In the genomic region with DNA sequence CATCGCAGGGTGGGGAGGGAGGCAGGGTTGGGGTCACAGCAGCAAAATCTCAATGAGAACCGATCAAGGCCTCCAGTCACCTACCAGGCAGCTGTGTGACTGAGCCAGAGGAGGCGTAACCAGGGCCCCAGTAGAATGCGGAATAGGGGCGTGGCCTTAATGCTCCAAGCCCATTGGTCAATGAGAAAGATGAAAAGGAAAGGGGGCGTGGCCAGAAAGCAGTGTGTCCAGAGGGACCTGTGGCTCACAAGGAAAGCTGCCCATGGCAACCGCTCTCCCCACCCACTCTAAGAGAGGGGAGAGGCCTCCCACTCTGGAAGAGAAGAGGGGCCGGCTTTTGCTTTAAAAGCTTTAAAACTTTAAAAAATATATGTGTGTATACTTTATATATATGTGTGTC, we compare ENCODE assay signal across 3 cellular contexts. TPM values are rescaled to one million over a fixed set of nuclear protein-coding genes. Genes with fewer than 3 reads are reported as not detected.
"Had no signal": no experiment of that assay in that cellular context is flagged by ENCODE, and none has a peak within 500 bp of the region (broad histone marks: within the 10 kb centered on the region; RNA-seq: fewer than 3 reads in every experiment).

A gene with protein sequence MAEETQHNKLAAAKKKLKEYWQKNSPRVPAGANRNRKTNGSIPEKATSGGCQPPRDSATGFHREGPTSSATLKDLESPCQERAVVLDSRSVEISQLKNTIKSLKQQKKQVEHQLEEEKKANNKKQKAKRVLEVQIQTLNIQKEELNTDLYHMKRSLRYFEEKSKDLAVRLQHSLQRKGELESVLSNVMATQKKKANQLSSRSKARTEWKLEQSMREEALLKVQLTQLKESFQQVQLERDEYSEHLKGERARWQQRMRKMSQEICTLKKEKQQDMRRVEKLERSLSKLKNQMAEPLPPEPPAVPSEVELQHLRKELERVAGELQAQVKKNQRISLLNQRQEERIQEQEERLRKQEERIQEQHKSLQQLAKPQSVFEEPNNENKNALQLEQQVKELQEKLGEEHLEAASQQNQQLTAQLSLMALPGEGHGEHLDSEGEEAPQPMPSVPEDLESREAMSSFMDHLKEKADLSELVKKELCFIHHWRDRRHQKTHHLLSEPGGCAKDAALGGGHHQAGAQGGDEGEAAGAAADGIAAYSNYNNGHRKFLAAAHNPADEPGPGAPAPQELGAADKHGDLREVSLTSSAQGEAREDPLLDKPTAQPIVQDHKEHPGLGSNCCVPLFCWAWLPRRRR (minus strand): TSS at position 101 of the 400 bp plus-strand sequence. CDS start 98 bp downstream, at position 3.

RNA-seq across cellular contexts. Expression of the gene that starts here (rescaled TPM):
- total RNA-seq: activated naive CD4-positive, alpha-beta T cell treated with anti-CD3 and anti-CD28 coated beads for 36 hours; activated T-helper 17 cell treated with anti-CD3 and anti-CD28 coated beads, Interleukin-2, amount 50 U/mL, for 72 hours; ascending aorta had no signal
